In the genomic region with DNA sequence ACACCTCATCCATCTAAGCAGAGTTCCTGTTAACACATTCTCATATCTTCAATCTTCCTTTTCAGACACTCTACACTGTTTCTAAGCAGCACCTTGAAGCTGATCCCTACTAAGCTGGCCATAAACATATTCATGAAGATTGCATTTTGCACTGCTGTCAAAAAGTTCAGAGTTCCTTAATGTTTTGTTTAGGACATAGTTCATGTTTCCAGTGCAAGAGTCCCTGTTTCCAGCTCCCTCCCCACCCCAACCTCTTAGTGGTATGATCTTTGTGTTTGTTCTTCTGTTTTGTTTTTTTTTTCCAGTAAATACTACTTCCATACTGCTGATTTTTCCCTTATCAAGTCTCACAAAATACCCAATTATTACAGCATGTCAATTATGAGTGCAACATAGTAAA, we compare ENCODE assay signal across 1 cellular context.
TF ChIP-seq lines count a peak whose summit lies in the region.

No MANE protein-coding gene starts in this region.

TF ChIP-seq in K562, 482 proteins besides CTCF, POLR2A, EP300 and RAD21 (continued from another document):
- TF ChIP-seq, protein P1, sequence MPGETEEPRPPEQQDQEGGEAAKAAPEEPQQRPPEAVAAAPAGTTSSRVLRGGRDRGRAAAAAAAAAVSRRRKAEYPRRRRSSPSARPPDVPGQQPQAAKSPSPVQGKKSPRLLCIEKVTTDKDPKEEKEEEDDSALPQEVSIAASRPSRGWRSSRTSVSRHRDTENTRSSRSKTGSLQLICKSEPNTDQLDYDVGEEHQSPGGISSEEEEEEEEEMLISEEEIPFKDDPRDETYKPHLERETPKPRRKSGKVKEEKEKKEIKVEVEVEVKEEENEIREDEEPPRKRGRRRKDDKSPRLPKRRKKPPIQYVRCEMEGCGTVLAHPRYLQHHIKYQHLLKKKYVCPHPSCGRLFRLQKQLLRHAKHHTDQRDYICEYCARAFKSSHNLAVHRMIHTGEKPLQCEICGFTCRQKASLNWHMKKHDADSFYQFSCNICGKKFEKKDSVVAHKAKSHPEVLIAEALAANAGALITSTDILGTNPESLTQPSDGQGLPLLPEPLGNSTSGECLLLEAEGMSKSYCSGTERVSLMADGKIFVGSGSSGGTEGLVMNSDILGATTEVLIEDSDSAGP (CRISPR knock-in tag; IDR thresholded peaks at IDR 0.05): no peak
- TF ChIP-seq DNMT1 (IDR thresholded peaks at IDR 0.05): no peak
- TF ChIP-seq EP400 (IDR thresholded peaks at IDR 0.05): no peak
- no peak for TF ChIP-seq HDAC8 (tag; IDR thresholded peaks at IDR 0.05)
- TF ChIP-seq HNRNPL (IDR thresholded peaks at IDR 0.05; ENCODE audit: low read depth, low read length): no peak
- peak in 1 of 2 experiments; percentile 55; a peak in 1 of 4 replicates for TF ChIP-seq FOXK2 (conservative IDR thresholded peaks at IDR 0.05 in 1 of 2, IDR thresholded peaks at IDR 0.05 in 1 of 2; ENCODE audit: low read depth in 2 of 2)
- TF ChIP-seq, protein P2, sequence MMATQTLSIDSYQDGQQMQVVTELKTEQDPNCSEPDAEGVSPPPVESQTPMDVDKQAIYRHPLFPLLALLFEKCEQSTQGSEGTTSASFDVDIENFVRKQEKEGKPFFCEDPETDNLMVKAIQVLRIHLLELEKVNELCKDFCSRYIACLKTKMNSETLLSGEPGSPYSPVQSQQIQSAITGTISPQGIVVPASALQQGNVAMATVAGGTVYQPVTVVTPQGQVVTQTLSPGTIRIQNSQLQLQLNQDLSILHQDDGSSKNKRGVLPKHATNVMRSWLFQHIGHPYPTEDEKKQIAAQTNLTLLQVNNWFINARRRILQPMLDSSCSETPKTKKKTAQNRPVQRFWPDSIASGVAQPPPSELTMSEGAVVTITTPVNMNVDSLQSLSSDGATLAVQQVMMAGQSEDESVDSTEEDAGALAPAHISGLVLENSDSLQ (IDR thresholded peaks at IDR 0.05): no peak
- TF ChIP-seq RBBP5 (IDR thresholded peaks at IDR 0.05; ENCODE audit: borderline replicate concordance, insufficient read depth, low read length, poor library complexity, severe bottlenecking): no peak
- no peak for TF ChIP-seq NCOA4 (IDR thresholded peaks at IDR 0.05; ENCODE audit: partially characterized antibody)
- no peak for TF ChIP-seq ZNF778 (CRISPR knock-in tag; IDR thresholded peaks at IDR 0.05)
- TF ChIP-seq, protein P3, sequence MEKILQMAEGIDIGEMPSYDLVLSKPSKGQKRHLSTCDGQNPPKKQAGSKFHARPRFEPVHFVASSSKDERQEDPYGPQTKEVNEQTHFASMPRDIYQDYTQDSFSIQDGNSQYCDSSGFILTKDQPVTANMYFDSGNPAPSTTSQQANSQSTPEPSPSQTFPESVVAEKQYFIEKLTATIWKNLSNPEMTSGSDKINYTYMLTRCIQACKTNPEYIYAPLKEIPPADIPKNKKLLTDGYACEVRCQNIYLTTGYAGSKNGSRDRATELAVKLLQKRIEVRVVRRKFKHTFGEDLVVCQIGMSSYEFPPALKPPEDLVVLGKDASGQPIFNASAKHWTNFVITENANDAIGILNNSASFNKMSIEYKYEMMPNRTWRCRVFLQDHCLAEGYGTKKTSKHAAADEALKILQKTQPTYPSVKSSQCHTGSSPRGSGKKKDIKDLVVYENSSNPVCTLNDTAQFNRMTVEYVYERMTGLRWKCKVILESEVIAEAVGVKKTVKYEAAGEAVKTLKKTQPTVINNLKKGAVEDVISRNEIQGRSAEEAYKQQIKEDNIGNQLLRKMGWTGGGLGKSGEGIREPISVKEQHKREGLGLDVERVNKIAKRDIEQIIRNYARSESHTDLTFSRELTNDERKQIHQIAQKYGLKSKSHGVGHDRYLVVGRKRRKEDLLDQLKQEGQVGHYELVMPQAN (IDR thresholded peaks at IDR 0.05; ENCODE audit: borderline replicate concordance): no peak
- TF ChIP-seq ZC3H8 (IDR thresholded peaks at IDR 0.05): no peak
- TF ChIP-seq ZNF316 (IDR thresholded peaks at IDR 0.05): 0 out of 2 replicates have a peak, but pooled peaks have one; percentile 22
- no peak for TF ChIP-seq NFE2L1 (tag; IDR thresholded peaks at IDR 0.05; ENCODE audit: borderline replicate concordance, low read depth)
- no peak for TF ChIP-seq ZNF134 (CRISPR knock-in tag; conservative IDR thresholded peaks at IDR 0.05)
- TF ChIP-seq YBX1 (IDR thresholded peaks at IDR 0.05): no peak
- TF ChIP-seq NFRKB (IDR thresholded peaks at IDR 0.05; ENCODE audit: low read depth): no peak
- TF ChIP-seq ZNF77 (CRISPR knock-in tag; IDR thresholded peaks at IDR 0.05): no peak
- no peak for TF ChIP-seq ZNF174 (CRISPR knock-in tag; IDR thresholded peaks at IDR 0.05)
- no peak for TF ChIP-seq FUS (optimal IDR thresholded peaks at IDR 0.05; ENCODE audit: low read depth, low read length)
- no peak for TF ChIP-seq ZBED1 (IDR thresholded peaks at IDR 0.05)
- TF ChIP-seq DPF2 (IDR thresholded peaks at IDR 0.05): 0 out of 2 replicates have a peak, but pooled peaks have one; percentile 11
- no peak for TF ChIP-seq E2F3 (CRISPR knock-in tag; IDR thresholded peaks at IDR 0.05)
- TF ChIP-seq CBFB (CRISPR knock-in tag; IDR thresholded peaks at IDR 0.05): no peak
- no peak for TF ChIP-seq MTF1 (CRISPR knock-in tag; IDR thresholded peaks at IDR 0.05; ENCODE audit: borderline replicate concordance)
- TF ChIP-seq TEAD2 (tag; IDR thresholded peaks at IDR 0.05): no peak
- TF ChIP-seq, protein P4, sequence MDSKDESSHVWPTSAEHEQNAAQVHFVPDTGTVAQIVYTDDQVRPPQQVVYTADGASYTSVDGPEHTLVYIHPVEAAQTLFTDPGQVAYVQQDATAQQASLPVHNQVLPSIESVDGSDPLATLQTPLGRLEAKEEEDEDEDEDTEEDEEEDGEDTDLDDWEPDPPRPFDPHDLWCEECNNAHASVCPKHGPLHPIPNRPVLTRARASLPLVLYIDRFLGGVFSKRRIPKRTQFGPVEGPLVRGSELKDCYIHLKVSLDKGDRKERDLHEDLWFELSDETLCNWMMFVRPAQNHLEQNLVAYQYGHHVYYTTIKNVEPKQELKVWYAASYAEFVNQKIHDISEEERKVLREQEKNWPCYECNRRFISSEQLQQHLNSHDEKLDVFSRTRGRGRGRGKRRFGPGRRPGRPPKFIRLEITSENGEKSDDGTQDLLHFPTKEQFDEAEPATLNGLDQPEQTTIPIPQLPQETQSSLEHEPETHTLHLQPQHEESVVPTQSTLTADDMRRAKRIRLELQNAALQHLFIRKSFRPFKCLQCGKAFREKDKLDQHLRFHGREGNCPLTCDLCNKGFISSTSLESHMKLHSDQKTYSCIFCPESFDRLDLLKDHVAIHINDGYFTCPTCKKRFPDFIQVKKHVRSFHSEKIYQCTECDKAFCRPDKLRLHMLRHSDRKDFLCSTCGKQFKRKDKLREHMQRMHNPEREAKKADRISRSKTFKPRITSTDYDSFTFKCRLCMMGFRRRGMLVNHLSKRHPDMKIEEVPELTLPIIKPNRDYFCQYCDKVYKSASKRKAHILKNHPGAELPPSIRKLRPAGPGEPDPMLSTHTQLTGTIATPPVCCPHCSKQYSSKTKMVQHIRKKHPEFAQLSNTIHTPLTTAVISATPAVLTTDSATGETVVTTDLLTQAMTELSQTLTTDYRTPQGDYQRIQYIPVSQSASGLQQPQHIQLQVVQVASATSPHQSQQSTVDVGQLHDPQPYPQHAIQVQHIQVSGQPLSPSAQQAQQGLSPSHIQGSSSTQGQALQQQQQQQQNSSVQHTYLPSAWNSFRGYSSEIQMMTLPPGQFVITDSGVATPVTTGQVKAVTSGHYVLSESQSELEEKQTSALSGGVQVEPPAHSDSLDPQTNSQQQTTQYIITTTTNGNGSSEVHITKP (IDR thresholded peaks at IDR 0.05; ENCODE audit: partially characterized antibody): peak; percentile 94
- TF ChIP-seq SAFB (IDR thresholded peaks at IDR 0.05; ENCODE audit: borderline replicate concordance, low read depth, low read length): no peak
- no peak for TF ChIP-seq PURB (CRISPR knock-in tag; IDR thresholded peaks at IDR 0.05; ENCODE audit: low read depth)
- no peak for TF ChIP-seq SIN3B (IDR thresholded peaks at IDR 0.05; ENCODE audit: low read depth)
- no peak for TF ChIP-seq BCL6 (CRISPR knock-in tag; IDR thresholded peaks at IDR 0.05)
- TF ChIP-seq, protein P5, sequence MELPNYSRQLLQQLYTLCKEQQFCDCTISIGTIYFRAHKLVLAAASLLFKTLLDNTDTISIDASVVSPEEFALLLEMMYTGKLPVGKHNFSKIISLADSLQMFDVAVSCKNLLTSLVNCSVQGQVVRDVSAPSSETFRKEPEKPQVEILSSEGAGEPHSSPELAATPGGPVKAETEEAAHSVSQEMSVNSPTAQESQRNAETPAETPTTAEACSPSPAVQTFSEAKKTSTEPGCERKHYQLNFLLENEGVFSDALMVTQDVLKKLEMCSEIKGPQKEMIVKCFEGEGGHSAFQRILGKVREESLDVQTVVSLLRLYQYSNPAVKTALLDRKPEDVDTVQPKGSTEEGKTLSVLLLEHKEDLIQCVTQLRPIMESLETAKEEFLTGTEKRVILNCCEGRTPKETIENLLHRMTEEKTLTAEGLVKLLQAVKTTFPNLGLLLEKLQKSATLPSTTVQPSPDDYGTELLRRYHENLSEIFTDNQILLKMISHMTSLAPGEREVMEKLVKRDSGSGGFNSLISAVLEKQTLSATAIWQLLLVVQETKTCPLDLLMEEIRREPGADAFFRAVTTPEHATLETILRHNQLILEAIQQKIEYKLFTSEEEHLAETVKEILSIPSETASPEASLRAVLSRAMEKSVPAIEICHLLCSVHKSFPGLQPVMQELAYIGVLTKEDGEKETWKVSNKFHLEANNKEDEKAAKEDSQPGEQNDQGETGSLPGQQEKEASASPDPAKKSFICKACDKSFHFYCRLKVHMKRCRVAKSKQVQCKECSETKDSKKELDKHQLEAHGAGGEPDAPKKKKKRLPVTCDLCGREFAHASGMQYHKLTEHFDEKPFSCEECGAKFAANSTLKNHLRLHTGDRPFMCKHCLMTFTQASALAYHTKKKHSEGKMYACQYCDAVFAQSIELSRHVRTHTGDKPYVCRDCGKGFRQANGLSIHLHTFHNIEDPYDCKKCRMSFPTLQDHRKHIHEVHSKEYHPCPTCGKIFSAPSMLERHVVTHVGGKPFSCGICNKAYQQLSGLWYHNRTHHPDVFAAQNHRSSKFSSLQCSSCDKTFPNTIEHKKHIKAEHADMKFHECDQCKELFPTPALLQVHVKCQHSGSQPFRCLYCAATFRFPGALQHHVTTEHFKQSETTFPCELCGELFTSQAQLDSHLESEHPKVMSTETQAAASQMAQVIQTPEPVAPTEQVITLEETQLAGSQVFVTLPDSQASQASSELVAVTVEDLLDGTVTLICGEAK (IDR thresholded peaks at IDR 0.05): no peak
- TF ChIP-seq, protein P5 (CRISPR knock-in tag; IDR thresholded peaks at IDR 0.05): no peak
- no peak for TF ChIP-seq MTA3 (IDR thresholded peaks at IDR 0.05; ENCODE audit: borderline replicate concordance)
- TF ChIP-seq, protein P6, sequence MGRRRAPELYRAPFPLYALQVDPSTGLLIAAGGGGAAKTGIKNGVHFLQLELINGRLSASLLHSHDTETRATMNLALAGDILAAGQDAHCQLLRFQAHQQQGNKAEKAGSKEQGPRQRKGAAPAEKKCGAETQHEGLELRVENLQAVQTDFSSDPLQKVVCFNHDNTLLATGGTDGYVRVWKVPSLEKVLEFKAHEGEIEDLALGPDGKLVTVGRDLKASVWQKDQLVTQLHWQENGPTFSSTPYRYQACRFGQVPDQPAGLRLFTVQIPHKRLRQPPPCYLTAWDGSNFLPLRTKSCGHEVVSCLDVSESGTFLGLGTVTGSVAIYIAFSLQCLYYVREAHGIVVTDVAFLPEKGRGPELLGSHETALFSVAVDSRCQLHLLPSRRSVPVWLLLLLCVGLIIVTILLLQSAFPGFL (CRISPR knock-in tag; IDR thresholded peaks at IDR 0.05): no peak
